ENCODE assay signal across 8 cellular contexts in genomic region chr1:15850450-15851079, GRCh38. TPM values are rescaled to one million over a fixed set of nuclear protein-coding genes. Genes with fewer than 3 reads are reported as not detected.
A peak's percentile ranks its signal among the peaks of the same experiment; 100 is the strongest.
DNase-seq lines count a peak whose midpoint lies in the region; ATAC-seq and TF ChIP-seq lines count a peak whose summit lies in the region.

No MANE protein-coding gene starts in this region.

- H3K9me2 ChIP-seq in PC-9 (ENCODE audit: insufficient read depth): no peaks in the 10 kb centered on the region

- no peak overlapping the region for H2AFZ ChIP-seq in PC-9

- ATAC-seq in gastrocnemius medialis (no peak), GM18517 (IDR thresholded peaks at IDR 0.05; ENCODE audit: unreplicated experiment) (no peak), GM21528 (IDR thresholded peaks at IDR 0.05; ENCODE audit: low FRiP score, unreplicated experiment) (no peak), HG03095 (IDR thresholded peaks at IDR 0.05; ENCODE audit: unreplicated experiment) (no peak)

- H4K20me1 ChIP-seq in PC-9 (ENCODE audit: insufficient read depth): peaks cover 12% of the 10 kb centered on the region

- DNase-seq in PC-9 (no peak), fibroblast of mammary gland (ENCODE audit: low read depth) (no peak), gastrocnemius medialis (no peak), NCI-H2029 treated with DMSO at 0.1 percent for 48 hours (lab: John Stamatoyannopoulos, UW) (no peak)

- BruUV-seq in PC-9 (replicated peaks; lab: Mats Ljungman, UMichigan): no TSS peak

- POLR2A ChIA-PET in PC-9 (lab: Charles Lee; ENCODE audit: unreplicated experiment): interaction anchor here (0.7 kb wide), 1 partner anchor 27 kb away, joined by 3 read pairs; no protein-coding TSS in a partner anchor

- H3K4me3 ChIP-seq in GM12875 (ENCODE audit: low read depth, low read length) (peak overlapping the region; percentile 78), PC-9 (peak overlapping the region; percentile 95), fibroblast of mammary gland (ENCODE audit: control insufficient read depth, low read depth, low read length) (peak overlapping the region; percentile 77), gastrocnemius medialis (peak overlapping the region; percentile 74 to 88 (median 82))

- peaks cover 23% of the 10 kb centered on the region; the same call in 1 of the 2 replicates for H3F3A ChIP-seq in PC-9 (ENCODE audit: insufficient read depth, low read depth)

- H3K4me1 ChIP-seq in PC-9 (replicated peaks; ENCODE audit: insufficient read depth) (peaks cover 20% of the 10 kb centered on the region), gastrocnemius medialis (peaks cover 55 to 66% of the 10 kb centered on the region in 2 donors)

- H3K27ac ChIP-seq in PC-9 (peak overlapping the region; percentile 90), gastrocnemius medialis (peak overlapping the region; percentile 90 to 99 (median 98))

- TF ChIP-seq POLR2A in gastrocnemius medialis (IDR thresholded peaks at IDR 0.05): no peak

- CTCF ChIA-PET in PC-9 (lab: Charles Lee): no interaction called here

- no peak for TF ChIP-seq CTCF in GM12875 (IDR thresholded peaks at IDR 0.05; ENCODE audit: borderline replicate concordance, insufficient read depth, low read depth, low read length)
- no peak for TF ChIP-seq CTCF in PC-9 (conservative IDR thresholded peaks at IDR 0.05)
- no peak for TF ChIP-seq CTCF in fibroblast of mammary gland (conservative IDR thresholded peaks at IDR 0.05; ENCODE audit: control insufficient read depth, insufficient read depth, low read depth, low read length)
- TF ChIP-seq CTCF in gastrocnemius medialis (IDR thresholded peaks at IDR 0.05 in 4 of 5, conservative IDR thresholded peaks at IDR 0.05 in 1 of 5): no peak

- peak overlapping the region; percentile 95 for H3K4me2 ChIP-seq in PC-9

- H3K27me3 ChIP-seq in PC-9 (ENCODE audit: insufficient read depth, low read depth) (no peaks in the 10 kb centered on the region), gastrocnemius medialis (no peaks in the 10 kb centered on the region)

- H3K79me2 ChIP-seq in PC-9 (ENCODE audit: low read depth): peaks cover 93% of the 10 kb centered on the region

- in situ Hi-C loops in gastrocnemius medialis (cut with MboI; ENCODE audit: low sequenced_read_pairs in 4 of 4): loop anchor here in 1 of 4 donors (5.0 kb wide), 1 partner anchor 37 kb away; no protein-coding TSS in a partner anchor

- no peaks in the 10 kb centered on the region for H3K36me3 ChIP-seq in PC-9 (ENCODE audit: low read depth)
- H3K36me3 ChIP-seq in gastrocnemius medialis: no peaks in the 10 kb centered on the region

- intact Hi-C loops in PC-9 (cut with micrococcal nuclease; ENCODE audit: unreplicated experiment) (loop anchor here (1.0 kb wide), 1 partner anchor 74 kb away; no protein-coding TSS in a partner anchor), gastrocnemius medialis (cut with DNase I; ENCODE audit: low total_unique reads) (no loop called here)

- H3K9me3 ChIP-seq in PC-9 (ENCODE audit: insufficient read depth, low read depth): no peaks in the 10 kb centered on the region
- H3K9me3 ChIP-seq in gastrocnemius medialis: no peaks in the 10 kb centered on the region

RNA-seq across cellular contexts. Expression of gene SPEN, which starts 3.1 kb away (rescaled TPM):
- total RNA-seq in PC-9 (2021) (44.9 and 46.8 TPM in 2 replicates), gastrocnemius medialis (10 to 100 TPM; 21.7 to 55.5 (median 38.0) TPM)

RNA-seq across cellular contexts. Expression of gene UQCRHL, which starts 43.1 kb away (rescaled TPM):
- total RNA-seq in PC-9 (2021) (4.9 and 5.1 TPM in 2 replicates), gastrocnemius medialis (1 to 10 TPM; 1.2 to 2.4 (median 1.2) TPM)
